25 cellular contexts compared by ENCODE assay signal in genomic region chr15:96460106-96460505, GRCh38.
"Had no signal": no experiment of that assay in that cellular context is flagged by ENCODE, and none has a peak within 500 bp of the region (broad histone marks: within the 10 kb centered on the region; RNA-seq: fewer than 3 reads in every experiment).

No MANE protein-coding gene starts in this region.

- ATAC-seq: left colon; mucosa of descending colon; naive thymus-derived CD4-positive, alpha-beta T cell; natural killer cell treated with Interleukin-12 subunit alpha and Interleukin-12 subunit beta and Interleukin-15 and Interleukin-18, amount 100 ng/mL, for 72 hours; right cardiac atrium; sciatic nerve; stimulated activated naive B cell treated with anti-CD40 and anti-IgM and Interleukin-4, amounts not matched to agents 10 μg/mL and 1 μg/mL and 100 μg/mL, for 72 hours; stimulated activated naive CD8-positive, alpha-beta T cell treated with anti-CD3 and anti-CD28 coated beads, Interleukin-15, Interleukin-2, amounts not matched to agents 100 U/mL and 50 U/mL, for 24 hours; upper lobe of right lung had no signal

- DNase-seq: head of caudate nucleus; hippocampal formation; left colon; left ventricle myocardium inferior; midbrain; mucosa of descending colon; naive thymus-derived CD4-positive, alpha-beta T cell; ovary; retina; right cardiac atrium; stimulated activated CD4-positive, alpha-beta T cell treated with anti-CD3 and anti-CD28 coated beads, Interleukin-12 subunit alpha, Interleukin-12 subunit beta, amount 100 ng/mL, for 4 hours; stimulated activated CD4-positive, alpha-beta T cell treated with anti-CD3 and anti-CD28 coated beads, Interleukin-15, amount 100 ng/mL, for 24 hours; stimulated activated CD4-positive, alpha-beta T cell treated with anti-CD3 and anti-CD28 coated beads, Interleukin-2, amount 100 ng/mL, for 24 hours; stimulated activated CD4-positive, alpha-beta T cell treated with anti-CD3 and anti-CD28 coated beads, Interleukin-4, amount 100 ng/mL, for 1 hour; stimulated activated naive B cell treated with anti-CD40 and anti-IgM and Interleukin-4, amounts not matched to agents 10 μg/mL and 1 μg/mL and 100 μg/mL, for 72 hours; stimulated activated naive CD8-positive, alpha-beta T cell treated with anti-CD3 and anti-CD28 coated beads, Interleukin-15, Interleukin-2, amounts not matched to agents 100 U/mL and 50 U/mL, for 24 hours; tibial artery; trophoblast cell; upper lobe of right lung had no signal

- H3K4me3 ChIP-seq: left ventricle myocardium inferior, lung, mucosa of descending colon, ovary, skin epidermis, suprapubic skin, thoracic aorta, tibial artery, upper lobe of right lung had no signal
